ENCODE assay signal across 12 cellular contexts in the genomic region with DNA sequence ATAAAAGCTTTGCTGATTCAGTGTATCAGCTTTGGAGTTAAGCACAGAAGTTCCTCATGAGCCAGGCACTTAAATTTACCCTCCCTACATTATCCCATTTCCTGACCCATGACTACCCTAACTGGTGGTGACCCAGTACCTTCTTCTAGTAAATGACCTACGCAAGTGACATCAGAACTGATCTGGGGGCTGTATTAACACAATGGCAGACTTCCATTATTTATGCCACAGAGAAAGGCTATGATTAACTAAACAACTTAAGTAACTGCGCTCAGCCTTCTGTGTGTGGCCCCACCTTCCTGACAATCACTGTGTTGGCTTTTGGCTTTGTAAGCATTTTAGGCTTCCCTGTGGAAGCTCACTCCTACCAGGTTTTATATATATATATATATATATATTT. TPM values are rescaled to one million over a fixed set of nuclear protein-coding genes. Genes with fewer than 3 reads are reported as not detected.
DNase-seq lines count a peak whose midpoint lies in the region; ATAC-seq lines count a peak whose summit lies in the region.
"Had no signal": no experiment of that assay in that cellular context is flagged by ENCODE, and none has a peak within 500 bp of the region (broad histone marks: within the 10 kb centered on the region; RNA-seq: fewer than 3 reads in every experiment).

No MANE protein-coding gene starts in this region.

- H3K27ac Mint-ChIP-seq in activated naive CD4-positive, alpha-beta T cell treated with anti-CD3 and anti-CD28 coated beads for 36 hours, result no peak overlapping the region
- no peak overlapping the region for H3K27ac Mint-ChIP-seq in activated naive CD4-positive, alpha-beta T cell treated with anti-CD3 and anti-CD28 coated beads, Interleukin-2, amount 50 U/mL, for 72 hours
- no peak overlapping the region for H3K27ac Mint-ChIP-seq in T-cell
- no peak overlapping the region for H3K27ac Mint-ChIP-seq in stimulated activated memory B cell treated with anti-CD40 and anti-IgM and Interleukin-4, amounts not matched to agents 10 μg/mL and 1 μg/mL and 100 μg/mL, for 72 hours
- H3K27ac Mint-ChIP-seq in CD8-positive, alpha-beta memory T cell, result no peak overlapping the region

- H3K36me3 Mint-ChIP-seq in activated naive CD4-positive, alpha-beta T cell treated with anti-CD3 and anti-CD28 coated beads for 36 hours (ENCODE audit: low read depth), result peaks cover 3% of the 10 kb centered on the region
- H3K36me3 Mint-ChIP-seq in activated naive CD4-positive, alpha-beta T cell treated with anti-CD3 and anti-CD28 coated beads, Interleukin-2, amount 50 U/mL, for 72 hours, result peaks cover 7 to 24% of the 10 kb centered on the region in 2 donors
- H3K36me3 Mint-ChIP-seq in T-cell, result no peaks in the 10 kb centered on the region
- peaks cover 6% of the 10 kb centered on the region for H3K36me3 Mint-ChIP-seq in stimulated activated memory B cell treated with anti-CD40 and anti-IgM and Interleukin-4, amounts not matched to agents 10 μg/mL and 1 μg/mL and 100 μg/mL, for 72 hours
- no peaks in the 10 kb centered on the region for H3K36me3 Mint-ChIP-seq in CD8-positive, alpha-beta memory T cell

- ATAC-seq in activated naive CD4-positive, alpha-beta T cell treated with anti-CD3 and anti-CD28 coated beads, Interleukin-2, amount 50 U/mL, for 72 hours, result no peak
- ATAC-seq in T-cell (replicated peaks in 1 of 4) (no peak), GM21576 (IDR thresholded peaks at IDR 0.05; ENCODE audit: unreplicated experiment) (no peak)
- ATAC-seq in stimulated activated memory B cell treated with anti-CD40 and anti-IgM and Interleukin-4, amounts not matched to agents 10 μg/mL and 1 μg/mL and 100 μg/mL, for 72 hours, result no peak
- ATAC-seq: K562 had no signal

- peaks cover 29% of the 10 kb centered on the region for H3K4me1 Mint-ChIP-seq in activated naive CD4-positive, alpha-beta T cell treated with anti-CD3 and anti-CD28 coated beads for 36 hours (ENCODE audit: low read depth)
- peaks cover 23 to 49% (median 38%) of the 10 kb centered on the region in 3 donors for H3K4me1 Mint-ChIP-seq in T-cell
- peaks cover 54% of the 10 kb centered on the region for H3K4me1 Mint-ChIP-seq in stimulated activated memory B cell treated with anti-CD40 and anti-IgM and Interleukin-4, amounts not matched to agents 10 μg/mL and 1 μg/mL and 100 μg/mL, for 72 hours
- H3K4me1 Mint-ChIP-seq in CD8-positive, alpha-beta memory T cell, result peaks cover 9 to 29% (median 23%) of the 10 kb centered on the region in 3 donors

- no peak for DNase-seq in activated naive CD4-positive, alpha-beta T cell treated with anti-CD3 and anti-CD28 coated beads for 36 hours
- DNase-seq in activated naive CD4-positive, alpha-beta T cell treated with anti-CD3 and anti-CD28 coated beads, Interleukin-2, amount 50 U/mL, for 72 hours (ENCODE audit: low spot score in 2 of 2), result no peak
- no peak for DNase-seq in T-cell
- peak; percentile 40 for DNase-seq in glomerular visceral epithelial cell (ENCODE audit: extremely low spot score)
- no peak for DNase-seq in NOMO-1 treated with dmso at 0.1 percent for 144 hours (lab: John Stamatoyannopoulos, UW; ENCODE audit: unreplicated experiment)
- no peak for DNase-seq in CD8-positive, alpha-beta memory T cell
- DNase-seq: stimulated activated CD8-positive, alpha-beta memory T cell treated with anti-CD3 and anti-CD28 coated beads, Interleukin-4, amount 100 ng/mL, for 48 hours had no signal

- CTCF ChIA-PET in activated naive CD4-positive, alpha-beta T cell treated with anti-CD3 and anti-CD28 coated beads for 36 hours (lab: Charles Lee), result interaction anchor here (1.2 to 4.2 kb wide), 5 partner anchors 9 to 127 kb away, joined by 3 to 32 read pairs (median 6); no protein-coding TSS in a partner anchor
- CTCF ChIA-PET in T-cell (lab: Charles Lee), result interaction anchor here (0.6 to 1.2 kb wide), 4 partner anchors 16 to 103 kb away, joined by 3 to 4 read pairs (median 4); no protein-coding TSS in a partner anchor
- CTCF ChIA-PET in CD8-positive, alpha-beta memory T cell (lab: Charles Lee), result no interaction called here

- no peak overlapping the region for H3K4me3 ChIP-seq in CD8-positive, alpha-beta memory T cell (ENCODE audit: low read length)
- H3K4me3 ChIP-seq: K562 had no signal

- no peaks in the 10 kb centered on the region for H3K9me3 ChIP-seq in CD8-positive, alpha-beta memory T cell (ENCODE audit: low read length)
- H3K9me3 ChIP-seq: ascending aorta, mucosa of descending colon had no signal

- H3K27me3 Mint-ChIP-seq in activated naive CD4-positive, alpha-beta T cell treated with anti-CD3 and anti-CD28 coated beads for 36 hours (ENCODE audit: low read depth), result peaks cover 40% of the 10 kb centered on the region
- H3K27me3 Mint-ChIP-seq in T-cell, result peaks cover 39 to 50% of the 10 kb centered on the region in 2 donors
- peaks cover 23% of the 10 kb centered on the region for H3K27me3 Mint-ChIP-seq in stimulated activated memory B cell treated with anti-CD40 and anti-IgM and Interleukin-4, amounts not matched to agents 10 μg/mL and 1 μg/mL and 100 μg/mL, for 72 hours
- peaks cover 45 to 66% of the 10 kb centered on the region in 2 donors for H3K27me3 Mint-ChIP-seq in CD8-positive, alpha-beta memory T cell

- H3K27me3 ChIP-seq in CD8-positive, alpha-beta memory T cell (ENCODE audit: insufficient read depth, low read length, poor library complexity, severe bottlenecking), result no peaks in the 10 kb centered on the region
- H3K27me3 ChIP-seq: ascending aorta had no signal

- intact Hi-C loops in activated naive CD4-positive, alpha-beta T cell treated with anti-CD3 and anti-CD28 coated beads for 36 hours (cut with micrococcal nuclease), result loop anchor here (1.0 to 5.0 kb wide), 4 partner anchors 16 to 348 kb away; no protein-coding TSS in a partner anchor

- no peaks in the 10 kb centered on the region for H3K9me3 Mint-ChIP-seq in activated naive CD4-positive, alpha-beta T cell treated with anti-CD3 and anti-CD28 coated beads for 36 hours
- H3K9me3 Mint-ChIP-seq in activated naive CD4-positive, alpha-beta T cell treated with anti-CD3 and anti-CD28 coated beads, Interleukin-2, amount 50 U/mL, for 72 hours, result no peaks in the 10 kb centered on the region
- H3K9me3 Mint-ChIP-seq in T-cell, result no peaks in the 10 kb centered on the region
- H3K9me3 Mint-ChIP-seq in stimulated activated memory B cell treated with anti-CD40 and anti-IgM and Interleukin-4, amounts not matched to agents 10 μg/mL and 1 μg/mL and 100 μg/mL, for 72 hours, result no peaks in the 10 kb centered on the region
- peaks cover 0 to 6% (median 2%) of the 10 kb centered on the region in 5 donors for H3K9me3 Mint-ChIP-seq in CD8-positive, alpha-beta memory T cell

- no peak overlapping the region for H3K27ac ChIP-seq in CD8-positive, alpha-beta memory T cell (ENCODE audit: low read depth, low read length)

- POLR2A ChIA-PET in T-cell (lab: Charles Lee), result interaction anchor here (0.5 to 0.6 kb wide), 2 partner anchors 77 to 682 kb away, joined by 3 read pairs; no protein-coding TSS in a partner anchor
- POLR2A ChIA-PET in CD8-positive, alpha-beta memory T cell (lab: Charles Lee), result no interaction called here

- H3K4me1 ChIP-seq in CD8-positive, alpha-beta memory T cell (ENCODE audit: insufficient read depth, low read length), result peaks cover 5% of the 10 kb centered on the region

- no peaks in the 10 kb centered on the region for H3K36me3 ChIP-seq in CD8-positive, alpha-beta memory T cell (ENCODE audit: insufficient read depth, low read length)
- H3K36me3 ChIP-seq: ascending aorta had no signal

- peak overlapping the region; percentile 53 for H3K4me3 Mint-ChIP-seq in activated naive CD4-positive, alpha-beta T cell treated with anti-CD3 and anti-CD28 coated beads for 36 hours
- peak overlapping the region in 2 of 3 donors; percentile 93 to 98 for H3K4me3 Mint-ChIP-seq in T-cell
- peak overlapping the region; percentile 65 for H3K4me3 Mint-ChIP-seq in stimulated activated memory B cell treated with anti-CD40 and anti-IgM and Interleukin-4, amounts not matched to agents 10 μg/mL and 1 μg/mL and 100 μg/mL, for 72 hours
- peak overlapping the region in 1 of 7 donors; percentile 10 for H3K4me3 Mint-ChIP-seq in CD8-positive, alpha-beta memory T cell

RNA-seq across cellular contexts. Expression of a gene that starts 1.9 kb away (rescaled TPM):
- total RNA-seq in activated naive CD4-positive, alpha-beta T cell treated with anti-CD3 and anti-CD28 coated beads for 36 hours, result 1 to 10 TPM; 6.4 to 6.5 TPM
- 1 to 10 TPM; 1.5 to 3.7 TPM for total RNA-seq in activated naive CD4-positive, alpha-beta T cell treated with anti-CD3 and anti-CD28 coated beads, Interleukin-2, amount 50 U/mL, for 72 hours
- 1 to 10 TPM; 4.1 to 7.6 (median 5.5) TPM for total RNA-seq in T-cell
- total RNA-seq in CD8-positive, alpha-beta memory T cell, result 1 to 10 TPM; 1.1 TPM
- polyA plus RNA-seq in CD8-positive, alpha-beta memory T cell, result 0.17 TPM
- total RNA-seq: K562 had no signal
